ENCODE assay signal across 20 cellular contexts in the genomic region with DNA sequence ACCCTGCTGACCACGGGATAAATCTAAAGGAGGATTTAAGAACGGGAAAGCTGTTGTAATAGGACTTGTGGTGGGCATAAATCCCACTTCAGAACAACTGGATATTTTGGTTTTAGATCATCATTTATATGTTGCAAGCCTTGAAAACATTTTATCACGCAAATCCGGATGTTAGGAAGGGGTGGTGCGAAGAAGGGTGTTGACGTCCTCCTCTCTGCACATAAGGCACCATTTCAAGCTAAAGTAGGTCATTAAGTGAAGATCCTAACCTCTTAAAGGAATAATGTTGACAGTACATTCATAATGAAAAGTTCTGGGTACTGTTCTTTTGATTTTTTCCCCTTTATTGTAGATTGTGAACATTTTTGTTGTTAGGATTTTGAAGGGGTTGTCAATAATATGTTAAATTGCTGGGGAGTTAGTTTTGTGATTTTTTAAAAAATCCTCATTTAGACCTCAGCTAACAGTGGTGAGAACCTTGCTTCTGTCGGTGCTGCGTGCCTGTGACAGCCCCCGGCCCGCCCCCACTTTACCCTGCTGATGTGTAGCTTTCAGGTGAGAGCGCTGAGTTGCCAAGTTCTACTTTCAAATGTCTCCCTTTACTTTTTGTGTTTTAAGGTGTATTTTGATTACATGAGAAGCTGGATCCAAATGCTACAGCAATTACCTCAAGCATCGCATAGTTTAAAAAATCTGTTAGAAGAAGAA.
DNase-seq lines count a peak whose midpoint lies in the region; ATAC-seq, FAIRE-seq and TF ChIP-seq lines count a peak whose summit lies in the region.
"Had no signal": no experiment of that assay in that cellular context is flagged by ENCODE, and none has a peak within 500 bp of the region (broad histone marks: within the 10 kb centered on the region; RNA-seq: fewer than 3 reads in every experiment).

No MANE protein-coding gene starts in this region.

- ATAC-seq in activated CD8-positive, alpha-beta memory T cell treated with anti-CD3 and anti-CD28 coated beads, Interleukin-2, amount 10 ng/mL, durations not matched to agents 7 days and 5 days, result no peak
- ATAC-seq in activated T-helper 17 cell treated with anti-CD3 and anti-CD28 coated beads, Interleukin-2, amount 50 U/mL, for 72 hours (replicated peaks), result peak; percentile 30
- no peak for ATAC-seq in GM19397 (IDR thresholded peaks at IDR 0.05; ENCODE audit: unreplicated experiment)
- no peak for ATAC-seq in lower lobe of right lung
- ATAC-seq: GM12878 had no signal

- H3K36me3 ChIP-seq in CD4-positive, alpha-beta memory T cell (ENCODE audit: insufficient read depth, low read length), result peaks cover 39% of the 10 kb centered on the region
- peaks cover 83% of the 10 kb centered on the region for H3K36me3 ChIP-seq in lower lobe of right lung

- H3K9me3 Mint-ChIP-seq in activated CD8-positive, alpha-beta memory T cell treated with anti-CD3 and anti-CD28 coated beads, Interleukin-2, amount 10 ng/mL, durations not matched to agents 7 days and 5 days (ENCODE audit: low read depth), result no peaks in the 10 kb centered on the region
- peaks cover 0 to 1% (median 0%) of the 10 kb centered on the region in 8 donors for H3K9me3 Mint-ChIP-seq in CD4-positive, alpha-beta memory T cell
- H3K9me3 Mint-ChIP-seq in activated T-helper 17 cell treated with anti-CD3 and anti-CD28 coated beads, Interleukin-2, amount 50 U/mL, for 72 hours, result no peaks in the 10 kb centered on the region
- H3K9me3 Mint-ChIP-seq: CD14-positive monocyte; dendritic cell treated with granulocyte-macrophage colony-stimulating factor and Interleukin-4, amounts not matched to agents 40 ng/mL and 50 ng/mL, for 4 days; nephron had no signal

- TF ChIP-seq CTCF in lower lobe of right lung (IDR thresholded peaks at IDR 0.05), result no peak

- peak overlapping the region; percentile 60 for H3K27ac Mint-ChIP-seq in activated CD8-positive, alpha-beta memory T cell treated with anti-CD3 and anti-CD28 coated beads, Interleukin-2, amount 10 ng/mL, durations not matched to agents 7 days and 5 days
- H3K27ac Mint-ChIP-seq in CD4-positive, alpha-beta memory T cell, result no peak overlapping the region
- H3K27ac Mint-ChIP-seq in activated T-helper 17 cell treated with anti-CD3 and anti-CD28 coated beads, Interleukin-2, amount 50 U/mL, for 72 hours, result no peak overlapping the region
- H3K27ac Mint-ChIP-seq: dendritic cell treated with granulocyte-macrophage colony-stimulating factor and Interleukin-4, amounts not matched to agents 40 ng/mL and 50 ng/mL, for 4 days; nephron had no signal

- H3K9me3 ChIP-seq in CD4-positive, alpha-beta memory T cell (ENCODE audit: control insufficient read depth in 1 of 2, low read length in 2 of 2), result no peaks in the 10 kb centered on the region
- no peaks in the 10 kb centered on the region for H3K9me3 ChIP-seq in lower lobe of right lung
- H3K9me3 ChIP-seq: HAP-1, suprapubic skin, vagina had no signal

- H3K4me1 ChIP-seq in CD4-positive, alpha-beta memory T cell (ENCODE audit: insufficient read depth, low read length), result peaks cover 72% of the 10 kb centered on the region
- H3K4me1 ChIP-seq in lower lobe of right lung, result no peaks in the 10 kb centered on the region
- H3K4me1 ChIP-seq: HAP-1, suprapubic skin, vagina had no signal

- no peak for FAIRE-seq in H54 (lab: Jason Lieb, UNC)
- FAIRE-seq: frontal cortex, GM12878, small intestine had no signal

- TF ChIP-seq POLR2A in H54 (IDR thresholded peaks at IDR 0.05; ENCODE audit: low read depth, low read length), result no peak

- peaks cover 22% of the 10 kb centered on the region for H3K4me1 Mint-ChIP-seq in activated CD8-positive, alpha-beta memory T cell treated with anti-CD3 and anti-CD28 coated beads, Interleukin-2, amount 10 ng/mL, durations not matched to agents 7 days and 5 days
- peaks cover 4 to 15% (median 11%) of the 10 kb centered on the region in 4 donors for H3K4me1 Mint-ChIP-seq in CD4-positive, alpha-beta memory T cell
- H3K4me1 Mint-ChIP-seq in activated T-helper 17 cell treated with anti-CD3 and anti-CD28 coated beads, Interleukin-2, amount 50 U/mL, for 72 hours, result peaks cover 14% of the 10 kb centered on the region
- H3K4me1 Mint-ChIP-seq: CD14-positive monocyte, nephron had no signal

- H3K36me3 Mint-ChIP-seq in activated CD8-positive, alpha-beta memory T cell treated with anti-CD3 and anti-CD28 coated beads, Interleukin-2, amount 10 ng/mL, durations not matched to agents 7 days and 5 days, result peaks cover 12% of the 10 kb centered on the region
- peaks cover 5 to 7% of the 10 kb centered on the region in 2 donors for H3K36me3 Mint-ChIP-seq in CD4-positive, alpha-beta memory T cell
- H3K36me3 Mint-ChIP-seq in activated T-helper 17 cell treated with anti-CD3 and anti-CD28 coated beads, Interleukin-2, amount 50 U/mL, for 72 hours (ENCODE audit: low read depth), result no peaks in the 10 kb centered on the region

- intact Hi-C loops in CD4-positive, alpha-beta memory T cell (cut with micrococcal nuclease), result no loop called here
- intact Hi-C loops in lower lobe of right lung (cut with DNase I), result no loop called here

- peak overlapping the region; percentile 90 for H3K27ac ChIP-seq in CD4-positive, alpha-beta memory T cell (ENCODE audit: low read depth, low read length)
- peak overlapping the region; percentile 41 for H3K27ac ChIP-seq in epithelial cell of prostate
- H3K27ac ChIP-seq in lower lobe of right lung, result no peak overlapping the region
- H3K27ac ChIP-seq: suprapubic skin, vagina had no signal

- peak overlapping the region in 1 of 2 donors; percentile 15 for H3K4me3 ChIP-seq in CD4-positive, alpha-beta memory T cell (ENCODE audit: low read length in 2 of 2)
- H3K4me3 ChIP-seq in lower lobe of right lung, result no peak overlapping the region
- H3K4me3 ChIP-seq: GM12878, HAP-1, suprapubic skin, vagina had no signal

- POLR2A ChIA-PET in CD4-positive, alpha-beta memory T cell (lab: Charles Lee; ENCODE audit: partially characterized antibody), result interaction anchor here (0.8 to 3.6 kb wide), 16 partner anchors 8 to 193 kb away, joined by 3 to 35 read pairs (median 4); partner anchors contain the start of genes AGPAT4 and MAP3K4

- no peak for DNase-seq in activated CD8-positive, alpha-beta memory T cell treated with anti-CD3 and anti-CD28 coated beads, Interleukin-2, amount 10 ng/mL, durations not matched to agents 7 days and 5 days
- DNase-seq in activated CD8-positive, alpha-beta memory T cell treated with anti-CD3 and anti-CD28 coated beads, Interleukin-2, amount 50 U/mL, for 48 hours, result no peak
- DNase-seq in CD4-positive, alpha-beta memory T cell, result peak; percentile 58 to 74 (median 72)
- DNase-seq in epithelial cell of prostate (ENCODE audit: low read depth, low spot score) (no peak), H54 (ENCODE audit: insufficient read length, low spot score) (no peak), lower lobe of right lung (no peak)
- DNase-seq: NCI-H1694, NCI-H69, Right ventricle myocardium superior, small intestine had no signal

- no peaks in the 10 kb centered on the region for H3K27me3 Mint-ChIP-seq in activated CD8-positive, alpha-beta memory T cell treated with anti-CD3 and anti-CD28 coated beads, Interleukin-2, amount 10 ng/mL, durations not matched to agents 7 days and 5 days
- no peaks in the 10 kb centered on the region for H3K27me3 Mint-ChIP-seq in CD4-positive, alpha-beta memory T cell
- no peaks in the 10 kb centered on the region for H3K27me3 Mint-ChIP-seq in activated T-helper 17 cell treated with anti-CD3 and anti-CD28 coated beads, Interleukin-2, amount 50 U/mL, for 72 hours
- H3K27me3 Mint-ChIP-seq: dendritic cell treated with granulocyte-macrophage colony-stimulating factor and Interleukin-4, amounts not matched to agents 40 ng/mL and 50 ng/mL, for 4 days had no signal

- no peak overlapping the region for H3K4me3 Mint-ChIP-seq in activated CD8-positive, alpha-beta memory T cell treated with anti-CD3 and anti-CD28 coated beads, Interleukin-2, amount 10 ng/mL, durations not matched to agents 7 days and 5 days
- no peak overlapping the region for H3K4me3 Mint-ChIP-seq in CD4-positive, alpha-beta memory T cell
- no peak overlapping the region for H3K4me3 Mint-ChIP-seq in activated T-helper 17 cell treated with anti-CD3 and anti-CD28 coated beads, Interleukin-2, amount 50 U/mL, for 72 hours
- H3K4me3 Mint-ChIP-seq: CD14-positive monocyte; dendritic cell treated with granulocyte-macrophage colony-stimulating factor and Interleukin-4, amounts not matched to agents 40 ng/mL and 50 ng/mL, for 4 days; nephron had no signal

- CTCF ChIA-PET in activated CD8-positive, alpha-beta memory T cell treated with anti-CD3 and anti-CD28 coated beads, Interleukin-2, amount 10 ng/mL, durations not matched to agents 7 days and 5 days (lab: Charles Lee), result no interaction called here
- CTCF ChIA-PET in CD4-positive, alpha-beta memory T cell (lab: Charles Lee; ENCODE audit: partially characterized antibody), result interaction anchor here (1.3 to 1.6 kb wide), 4 partner anchors 30 to 290 kb away, joined by 3 to 5 read pairs (median 4); no protein-coding TSS in a partner anchor

- H3K27me3 ChIP-seq in CD4-positive, alpha-beta memory T cell (ENCODE audit: insufficient read depth, low read length), result no peaks in the 10 kb centered on the region
- H3K27me3 ChIP-seq in lower lobe of right lung (ENCODE audit: low read depth), result no peaks in the 10 kb centered on the region
- H3K27me3 ChIP-seq: suprapubic skin, vagina had no signal

Comparison
In these comparisons a context has a peak if more than half of its experiments do, and no peak if none do; other contexts are left out.
1. DNase-seq: peak in CD4-positive, alpha-beta memory T cell (5 of 5); none in activated CD8-positive, alpha-beta memory T cell treated with anti-CD3 and anti-CD28 coated beads, Interleukin-2, amount 10 ng/mL, durations not matched to agents 7 days and 5 days (single experiment), activated CD8-positive, alpha-beta memory T cell treated with anti-CD3 and anti-CD28 coated beads, Interleukin-2, amount 50 U/mL, for 48 hours (single experiment), epithelial cell of prostate (single experiment), H54 (single experiment) and lower lobe of right lung (single experiment).